In the genomic region with DNA sequence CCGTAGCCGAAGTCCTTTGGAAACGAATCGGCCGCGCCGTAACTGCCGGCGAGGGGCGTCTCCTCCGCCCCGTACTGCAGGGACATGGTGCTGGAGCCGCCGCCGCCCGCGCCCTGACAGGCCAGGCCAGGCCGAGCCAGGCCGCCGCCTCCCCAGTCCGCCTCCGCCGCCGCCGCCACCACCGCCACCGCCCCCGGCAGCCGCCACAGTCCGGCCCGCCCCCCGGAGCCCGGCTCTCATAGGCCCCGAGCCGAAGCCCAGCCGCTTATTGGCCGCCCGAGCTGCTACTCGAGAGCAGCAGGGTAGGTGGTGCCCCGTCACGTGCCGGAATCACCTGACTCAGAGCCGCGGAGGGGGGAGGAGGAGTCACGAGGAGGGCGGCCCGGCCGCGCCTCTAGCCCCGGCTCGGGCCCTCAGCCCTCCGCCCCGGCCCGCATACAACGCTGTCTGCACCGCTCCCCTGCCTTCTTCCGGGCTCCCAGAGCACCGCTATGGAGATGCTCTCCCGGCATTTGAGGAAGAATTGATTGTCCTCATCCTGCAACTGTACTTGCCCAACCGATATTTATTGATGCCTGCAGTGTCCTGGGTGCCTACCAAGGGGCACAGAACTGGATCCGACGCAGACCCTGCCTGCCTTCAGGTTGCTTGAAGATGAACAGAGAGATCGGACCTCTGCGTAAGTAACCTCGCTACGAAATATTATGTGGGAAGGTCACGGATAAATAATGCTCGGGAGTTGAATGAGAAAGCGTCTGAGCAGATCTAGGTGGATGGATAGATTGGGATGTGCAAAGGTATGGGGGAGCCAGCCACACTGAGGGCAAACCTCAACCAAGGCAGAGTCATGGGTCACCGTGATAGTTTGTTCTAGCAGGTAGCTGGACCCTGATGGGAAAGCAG, we compare ENCODE assay signal across 8 cellular contexts. TPM values are rescaled to one million over a fixed set of nuclear protein-coding genes. Genes with fewer than 3 reads are reported as not detected.
DNase-seq lines count a peak whose midpoint lies in the region; ATAC-seq and TF ChIP-seq lines count a peak whose summit lies in the region.

A gene with protein sequence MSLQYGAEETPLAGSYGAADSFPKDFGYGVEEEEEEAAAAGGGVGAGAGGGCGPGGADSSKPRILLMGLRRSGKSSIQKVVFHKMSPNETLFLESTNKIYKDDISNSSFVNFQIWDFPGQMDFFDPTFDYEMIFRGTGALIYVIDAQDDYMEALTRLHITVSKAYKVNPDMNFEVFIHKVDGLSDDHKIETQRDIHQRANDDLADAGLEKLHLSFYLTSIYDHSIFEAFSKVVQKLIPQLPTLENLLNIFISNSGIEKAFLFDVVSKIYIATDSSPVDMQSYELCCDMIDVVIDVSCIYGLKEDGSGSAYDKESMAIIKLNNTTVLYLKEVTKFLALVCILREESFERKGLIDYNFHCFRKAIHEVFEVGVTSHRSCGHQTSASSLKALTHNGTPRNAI (minus strand): TSS at position 212 of the 903 bp plus-strand sequence. CDS start 126 bp downstream, at position 86.

- TF ChIP-seq POLR2A in ovary (IDR thresholded peaks at IDR 0.05): peak; percentile 12

- H3K4me3 ChIP-seq in GM12875 (ENCODE audit: low read depth, low read length) (peak within 1 kb of the TSS; percentile 77), ovary (peak within 1 kb of the TSS; percentile 87), thymus (ENCODE audit: low read length) (peak within 1 kb of the TSS; percentile 83)

- ATAC-seq in HG02763 (IDR thresholded peaks at IDR 0.05; ENCODE audit: unreplicated experiment): peak; percentile 93
- peak; percentile 99 for ATAC-seq in Right ventricle myocardium inferior

- whole genome bisulfite sequencing in ovary, 3 donors: 0 to 1% (median 0%) methylated on average over 43 to 70 of the region's 70 CpGs
- under 1% methylated on average over 69 of the region's 70 CpGs for WGBS in thymus

- no peaks in the 10 kb centered on the region for H3K36me3 ChIP-seq in ovary
- peaks cover 5% of the 10 kb centered on the region for H3K36me3 ChIP-seq in thymus (ENCODE audit: control insufficient read depth, insufficient read depth)

- H3K27me3 ChIP-seq in ovary: no peaks in the 10 kb centered on the region
- no peaks in the 10 kb centered on the region for H3K27me3 ChIP-seq in thymus (ENCODE audit: control insufficient read depth, insufficient read depth)

- TF ChIP-seq CTCF in GM12875 (IDR thresholded peaks at IDR 0.05; ENCODE audit: borderline replicate concordance, insufficient read depth, low read depth, low read length) (no peak), ovary (IDR thresholded peaks at IDR 0.05) (no peak)

- intact Hi-C loops in Right ventricle myocardium inferior (cut with DNase I) (loop anchor here (1.0 to 5.0 kb wide), 2 partner anchors 13 to 132 kb away; a partner anchor contains a TSS), ovary (cut with DNase I) (no loop called here)

- peak; percentile 75 for DNase-seq in NCI-H1417 treated with DMSO at 0.1 percent for 48 hours (lab: John Stamatoyannopoulos, UW)
- DNase-seq in SW 1271 (lab: John Stamatoyannopoulos, UW): peak; percentile 80 to 88
- DNase-seq in activated naive CD8-positive, alpha-beta T cell treated with anti-CD3 and anti-CD28 coated beads, Interleukin-2, amount 50 U/mL, for 16 hours (ENCODE audit: low read depth, low spot score): peak; percentile 95
- DNase-seq in Right ventricle myocardium inferior (ENCODE audit: missing footprints): peak; percentile 100
- peak; percentile 99 to 100 (median 100) for DNase-seq in ovary

- peak; percentile 46 for TF ChIP-seq EP300 in ovary (IDR thresholded peaks at IDR 0.05)

- peak within 1 kb of the TSS; percentile 25 to 30 for H3K27ac ChIP-seq in ovary
- H3K27ac ChIP-seq in thymus (ENCODE audit: low read depth): peak within 1 kb of the TSS; percentile 82

- H3K9me3 ChIP-seq in ovary (no peaks in the 10 kb centered on the region), thymus (ENCODE audit: control insufficient read depth) (no peaks in the 10 kb centered on the region)

- peaks cover 11% of the 10 kb centered on the region for H3K4me1 ChIP-seq in ovary (ENCODE audit: insufficient read depth)
- peaks cover 19% of the 10 kb centered on the region for H3K4me1 ChIP-seq in thymus (ENCODE audit: control insufficient read depth, insufficient read depth, low read length)

RNA-seq across cellular contexts. Expression of the gene that starts here (rescaled TPM):
- total RNA-seq in Right ventricle myocardium inferior: 24.6 TPM
- total RNA-seq in ovary: 10 to 100 TPM; 11.4 to 30.2 (median 24.2) TPM
- 10 to 100 TPM; 19.4 to 37.5 TPM for polyA plus RNA-seq in ovary
- polyA plus RNA-seq in thymus: 28.6 TPM

Comparison
In these comparisons a context has a peak if more than half of its experiments do, and no peak if none do; other contexts are left out.
1. Peak in every context shown above with its lines: DNase-seq, ATAC-seq, H3K4me3 ChIP-seq and H3K27ac ChIP-seq.